13 cellular contexts compared by ENCODE assay signal in the genomic region with DNA sequence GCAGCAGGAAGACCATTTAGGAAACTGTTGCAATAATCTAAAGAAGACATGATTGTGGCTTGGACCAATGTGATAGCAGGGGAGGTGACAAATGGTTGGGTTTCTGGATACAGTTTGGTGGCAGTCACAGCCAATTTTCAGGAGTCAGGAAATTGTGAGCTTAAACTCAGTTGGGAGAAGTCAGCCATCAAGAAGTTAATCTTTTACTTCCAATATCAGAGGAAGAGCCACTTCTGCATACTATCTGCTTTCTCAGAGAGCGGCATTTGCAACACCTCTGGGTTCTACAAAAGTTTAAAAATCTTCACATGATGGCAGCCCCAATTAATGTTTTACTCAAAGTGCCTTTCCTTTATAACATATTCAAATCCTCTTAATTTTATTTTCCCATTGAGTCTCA. TPM values are rescaled to one million over a fixed set of nuclear protein-coding genes. Genes with fewer than 3 reads are reported as not detected.
DNase-seq lines count a peak whose midpoint lies in the region; ATAC-seq, FAIRE-seq and TF ChIP-seq lines count a peak whose summit lies in the region.
"Had no signal": no experiment of that assay in that cellular context is flagged by ENCODE, and none has a peak within 500 bp of the region (broad histone marks: within the 10 kb centered on the region; RNA-seq: fewer than 3 reads in every experiment).

No MANE protein-coding gene starts in this region.

- H3K36me3 Mint-ChIP-seq in activated naive CD8-positive, alpha-beta T cell treated with anti-CD3 and anti-CD28 coated beads, Interleukin-2, amount 10 ng/mL, durations not matched to agents 7 days and 5 days, result peaks cover 66% of the 10 kb centered on the region
- H3K36me3 Mint-ChIP-seq in activated naive CD8-positive, alpha-beta T cell treated with anti-CD3 and anti-CD28 coated beads, Interleukin-2, amount 50 U/mL, for 24 hours (ENCODE audit: low read depth), result peaks cover 63% of the 10 kb centered on the region
- peaks cover 47% of the 10 kb centered on the region for H3K36me3 Mint-ChIP-seq in T-cell

- POLR2A ChIA-PET in activated naive CD8-positive, alpha-beta T cell treated with anti-CD3 and anti-CD28 coated beads, Interleukin-2, amount 10 ng/mL, durations not matched to agents 7 days and 5 days (lab: Charles Lee), result no interaction called here
- POLR2A ChIA-PET in T-cell (lab: Charles Lee), result no interaction called here

- H3K4me3 Mint-ChIP-seq in activated naive CD8-positive, alpha-beta T cell treated with anti-CD3 and anti-CD28 coated beads, Interleukin-2, amount 10 ng/mL, durations not matched to agents 7 days and 5 days, result no peak overlapping the region
- no peak overlapping the region for H3K4me3 Mint-ChIP-seq in activated naive CD8-positive, alpha-beta T cell treated with anti-CD3 and anti-CD28 coated beads, Interleukin-2, amount 50 U/mL, for 24 hours
- H3K4me3 Mint-ChIP-seq in T-cell, result no peak overlapping the region
- H3K4me3 Mint-ChIP-seq: CD14-positive monocyte, HFFc6 had no signal

- TF ChIP-seq CTCF in foreskin fibroblast (IDR thresholded peaks at IDR 0.05; ENCODE audit: low read depth, low read length), result no peak

- H3K23ac ChIP-seq in mesendoderm (ENCODE audit: low read length), result no peak overlapping the region

- no peak overlapping the region for H4K8ac ChIP-seq in mesendoderm (ENCODE audit: low read depth, low read length)

- no peak for DNase-seq in activated naive CD8-positive, alpha-beta T cell treated with anti-CD3 and anti-CD28 coated beads, Interleukin-2, amount 10 ng/mL, durations not matched to agents 7 days and 5 days
- DNase-seq in activated naive CD8-positive, alpha-beta T cell treated with anti-CD3 and anti-CD28 coated beads, Interleukin-2, amount 50 U/mL, for 24 hours, result no peak
- DNase-seq in T-cell (no peak), mesendoderm (peak; percentile 16), small intestine (no peak), foreskin fibroblast (no peak)
- DNase-seq: DMS53, GF-D8, HCEC 1CT, HFFc6 had no signal

- H3K36me3 ChIP-seq in mesendoderm (ENCODE audit: control insufficient read depth, insufficient read depth, low read length), result no peaks in the 10 kb centered on the region
- no peaks in the 10 kb centered on the region for H3K36me3 ChIP-seq in small intestine (ENCODE audit: control insufficient read depth in 2 of 2, insufficient read depth in 2 of 2, low read length in 2 of 2)

- H2AK5ac ChIP-seq in mesendoderm (ENCODE audit: low read length), result no peak overlapping the region

- H3K18ac ChIP-seq in mesendoderm (ENCODE audit: low read length), result no peak overlapping the region

- H3K27me3 ChIP-seq in mesendoderm (ENCODE audit: insufficient read depth, low read length, poor library complexity) (no peaks in the 10 kb centered on the region), small intestine (ENCODE audit: control insufficient read depth in 2 of 2, insufficient read depth in 2 of 2, low read length in 2 of 2) (no peaks in the 10 kb centered on the region)

- no peak overlapping the region for H2BK15ac ChIP-seq in mesendoderm (replicated peaks; ENCODE audit: low read depth)

- no peak overlapping the region for H3K27ac ChIP-seq in mesendoderm (ENCODE audit: low read depth, low read length)
- H3K27ac ChIP-seq in small intestine (ENCODE audit: low read depth in 1 of 2, low read length in 1 of 2), result no peak overlapping the region
- H3K27ac ChIP-seq: A549 had no signal

- H2BK120ac ChIP-seq in mesendoderm (ENCODE audit: low read depth, low read length), result no peak overlapping the region

- peak overlapping the region; percentile 52 for H3K27ac Mint-ChIP-seq in activated naive CD8-positive, alpha-beta T cell treated with anti-CD3 and anti-CD28 coated beads, Interleukin-2, amount 10 ng/mL, durations not matched to agents 7 days and 5 days
- no peak overlapping the region for H3K27ac Mint-ChIP-seq in activated naive CD8-positive, alpha-beta T cell treated with anti-CD3 and anti-CD28 coated beads, Interleukin-2, amount 50 U/mL, for 24 hours
- H3K27ac Mint-ChIP-seq in T-cell, result peak overlapping the region; percentile 72 to 81
- H3K27ac Mint-ChIP-seq: HFFc6 had no signal

- no peak for ATAC-seq in activated naive CD8-positive, alpha-beta T cell treated with anti-CD3 and anti-CD28 coated beads, Interleukin-2, amount 10 ng/mL, durations not matched to agents 7 days and 5 days (ENCODE audit: low read depth)
- ATAC-seq in activated naive CD8-positive, alpha-beta T cell treated with anti-CD3 and anti-CD28 coated beads, Interleukin-2, amount 50 U/mL, for 24 hours, result no peak
- ATAC-seq in T-cell (replicated peaks in 1 of 4), result no peak
- ATAC-seq: A549 had no signal

- H3K56ac ChIP-seq in mesendoderm (ENCODE audit: low read length), result no peak overlapping the region

- no peaks in the 10 kb centered on the region for H3K27me3 Mint-ChIP-seq in activated naive CD8-positive, alpha-beta T cell treated with anti-CD3 and anti-CD28 coated beads, Interleukin-2, amount 10 ng/mL, durations not matched to agents 7 days and 5 days
- no peaks in the 10 kb centered on the region for H3K27me3 Mint-ChIP-seq in activated naive CD8-positive, alpha-beta T cell treated with anti-CD3 and anti-CD28 coated beads, Interleukin-2, amount 50 U/mL, for 24 hours
- no peaks in the 10 kb centered on the region for H3K27me3 Mint-ChIP-seq in T-cell

- no CpG with 5 or more reads among the region's 1 CpG for WGBS in mesendoderm (ENCODE audit: extremely low coverage, insufficient coverage, low lambda C conversion rate)
- WGBS in small intestine, 3 donors, result 94 to 98% (median 96%) methylated on average over 1 of the region's 1 CpG

- H3K79me2 ChIP-seq in mesendoderm (ENCODE audit: control insufficient read depth, insufficient read depth, low read length), result no peaks in the 10 kb centered on the region

- CTCF ChIA-PET in T-cell (lab: Charles Lee), result no interaction called here

- H2BK5ac ChIP-seq in mesendoderm (ENCODE audit: low read length), result no peak overlapping the region

- H3K4me2 ChIP-seq in mesendoderm (ENCODE audit: low read length), result no peak overlapping the region
- H3K4me2 ChIP-seq: A549 had no signal

- H3K9me3 Mint-ChIP-seq in activated naive CD8-positive, alpha-beta T cell treated with anti-CD3 and anti-CD28 coated beads, Interleukin-2, amount 10 ng/mL, durations not matched to agents 7 days and 5 days, result peaks cover 4% of the 10 kb centered on the region
- H3K9me3 Mint-ChIP-seq in activated naive CD8-positive, alpha-beta T cell treated with anti-CD3 and anti-CD28 coated beads, Interleukin-2, amount 50 U/mL, for 24 hours, result peaks cover 6% of the 10 kb centered on the region
- peaks cover 0 to 3% (median 0%) of the 10 kb centered on the region in 3 donors for H3K9me3 Mint-ChIP-seq in T-cell

- H3K79me1 ChIP-seq in mesendoderm (ENCODE audit: low read length), result no peaks in the 10 kb centered on the region

- H3K4me3 ChIP-seq in mesendoderm (ENCODE audit: low read length) (no peak overlapping the region), small intestine (ENCODE audit: low read depth in 1 of 2, low read length in 2 of 2) (no peak overlapping the region), foreskin fibroblast (ENCODE audit: low read depth in 1 of 2, low read length in 2 of 2) (no peak overlapping the region)
- H3K4me3 ChIP-seq: A549 had no signal

- H3K4me1 Mint-ChIP-seq in activated naive CD8-positive, alpha-beta T cell treated with anti-CD3 and anti-CD28 coated beads, Interleukin-2, amount 10 ng/mL, durations not matched to agents 7 days and 5 days, result peaks cover 13% of the 10 kb centered on the region
- H3K4me1 Mint-ChIP-seq in activated naive CD8-positive, alpha-beta T cell treated with anti-CD3 and anti-CD28 coated beads, Interleukin-2, amount 50 U/mL, for 24 hours, result peaks cover 24% of the 10 kb centered on the region
- H3K4me1 Mint-ChIP-seq in T-cell, result peaks cover 27 to 34% (median 29%) of the 10 kb centered on the region in 3 donors

- FAIRE-seq in small intestine (lab: Jason Lieb, UNC), result no peak

- H4K5ac ChIP-seq in mesendoderm (ENCODE audit: low read length), result no peak overlapping the region

- H3K4me1 ChIP-seq in mesendoderm (ENCODE audit: control insufficient read depth, low read depth, low read length) (no peaks in the 10 kb centered on the region), small intestine (ENCODE audit: control insufficient read depth in 2 of 2, insufficient read depth in 1 of 2, low read depth in 1 of 2, low read length in 1 of 2) (no peaks in the 10 kb centered on the region)

- H3K9ac ChIP-seq in mesendoderm (ENCODE audit: low read length), result no peak overlapping the region

- H3K9me3 ChIP-seq in small intestine (ENCODE audit: control insufficient read depth, low read depth), result no peaks in the 10 kb centered on the region

- no peak overlapping the region for H3K4ac ChIP-seq in mesendoderm (ENCODE audit: low read depth, low read length)

RNA-seq across cellular contexts. Expression of a gene that starts 33.7 kb away (rescaled TPM):
- 100 to 1,000 TPM; 117 to 125 TPM for total RNA-seq in activated naive CD8-positive, alpha-beta T cell treated with anti-CD3 and anti-CD28 coated beads, Interleukin-2, amount 10 ng/mL, durations not matched to agents 7 days and 5 days
- 100 to 1,000 TPM; 130 to 162 (median 143) TPM for total RNA-seq in T-cell
- 10.2 TPM for polyA plus RNA-seq in mesendoderm (2013, experiment 1 of 2)
- 9.6 TPM for polyA plus RNA-seq in mesendoderm (2013, experiment 2 of 2)
- 1 to 10 TPM in 1 of 3 donors, under 1 TPM in 2; 0.67 to 4.1 (median 0.81) TPM for polyA plus RNA-seq in small intestine
- total RNA-seq: HT1080 had no signal
